Comparison of ENCODE assay signal across 8 cellular contexts in the genomic region with DNA sequence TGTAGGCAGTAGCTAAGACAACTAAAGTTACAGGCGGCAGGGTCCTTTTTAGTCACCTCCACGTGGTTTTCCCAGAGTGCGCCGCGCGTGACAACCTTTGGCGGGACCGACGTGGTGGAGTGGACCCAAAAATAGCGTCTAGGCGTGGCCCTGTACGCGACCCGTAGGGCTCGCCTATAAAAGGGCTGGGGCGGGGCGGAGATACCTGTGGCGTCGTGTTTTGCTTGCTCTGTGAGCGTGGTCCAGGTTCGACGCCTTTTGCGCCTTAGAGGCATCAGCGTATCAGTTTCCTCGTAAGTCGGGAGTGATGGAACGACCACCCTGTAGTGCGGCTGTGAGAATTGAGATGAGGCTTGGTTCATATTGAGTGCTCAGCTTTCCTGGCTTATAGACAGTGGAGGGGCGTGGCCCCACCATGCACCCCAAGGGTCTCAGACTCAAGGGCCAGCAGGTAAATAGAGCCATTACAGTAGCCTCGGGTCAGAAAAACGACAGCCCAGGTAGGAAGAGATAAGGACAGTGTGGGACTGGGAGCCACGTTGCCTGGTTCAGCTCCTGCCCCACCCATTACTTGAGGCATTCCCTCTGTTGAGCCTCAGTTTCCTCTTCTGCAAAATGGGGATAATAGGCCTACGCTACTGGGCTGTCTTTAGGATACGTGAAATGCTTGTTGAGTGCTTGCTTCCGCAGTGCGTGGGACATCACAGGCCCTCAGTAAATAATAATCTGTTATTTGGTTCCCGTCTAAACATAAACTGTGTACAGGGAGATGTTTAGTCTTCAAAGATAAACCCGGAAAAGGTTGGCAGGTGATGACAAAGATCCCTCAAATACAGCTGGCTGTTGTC. TPM values are rescaled to one million over a fixed set of nuclear protein-coding genes. Genes with fewer than 3 reads are reported as not detected.
DNase-seq lines count a peak whose midpoint lies in the region; ATAC-seq and TF ChIP-seq lines count a peak whose summit lies in the region.

No MANE protein-coding gene starts in this region.

- H3K27ac ChIP-seq in foreskin keratinocyte (peak overlapping the region; percentile 98), transverse colon (peak overlapping the region; percentile 93 to 99 (median 98))

- DNase-seq in OCI-M1 (lab: John Stamatoyannopoulos, UW): peak; percentile 100
- DNase-seq in foreskin keratinocyte: peak in 1 of 2 donors; percentile 90
- DNase-seq in osteocyte (ENCODE audit: extremely low spot score, unreplicated experiment): no peak
- peak; percentile 86 for DNase-seq in transverse colon

- ATAC-seq in HG03432 (IDR thresholded peaks at IDR 0.05; ENCODE audit: unreplicated experiment) (peak; percentile 26), foreskin keratinocyte (peak; percentile 1), HG03469 (IDR thresholded peaks at IDR 0.05; ENCODE audit: unreplicated experiment) (no peak)
- peak; percentile 47 for ATAC-seq in activated T-helper 17 cell treated with anti-CD3 and anti-CD28 coated beads, Interleukin-2, amount 50 U/mL, for 72 hours (replicated peaks)

- intact Hi-C loops in transverse colon (cut with DNase I; ENCODE audit: low total_unique reads): loop anchor here (2.0 kb wide), 1 partner anchor 268 kb away; the partner anchor contains the start of gene CDKN2D

- in situ Hi-C loops in transverse colon (cut with MboI; ENCODE audit: low pct_ligation_motif_present in 1 of 4, low pct_unique_long_range_greater_than_20kb in 1 of 4, low sequenced_read_pairs in 3 of 4): no loop called here

- TF ChIP-seq POLR2A in transverse colon (IDR thresholded peaks at IDR 0.05): no peak

- 34 to 90% methylated on average over 5 to 38 of the region's 38 CpGs for WGBS in transverse colon (ENCODE audit: low coverage in 1 of 2), 2 donors

- TF ChIP-seq EP300 in transverse colon (IDR thresholded peaks at IDR 0.05; ENCODE audit: low read depth): no peak

- H3K36me3 ChIP-seq in transverse colon: peaks cover 0 to 9% (median 2%) of the 10 kb centered on the region in 4 donors

- H3K4me3 ChIP-seq in GM12875 (ENCODE audit: low read depth, low read length): peak overlapping the region; percentile 64
- peak overlapping the region in 3 of 4 donors; percentile 56 to 66 (median 63) for H3K4me3 ChIP-seq in transverse colon

- TF ChIP-seq CTCF in GM12875 (IDR thresholded peaks at IDR 0.05; ENCODE audit: borderline replicate concordance, insufficient read depth, low read depth, low read length) (no peak), foreskin keratinocyte (conservative IDR thresholded peaks at IDR 0.05) (no peak), osteocyte (IDR thresholded peaks at IDR 0.05) (no peak), transverse colon (IDR thresholded peaks at IDR 0.05) (peak in 1 of 5 experiments; percentile 7)

- no peaks in the 10 kb centered on the region for H3K27me3 Mint-ChIP-seq in activated T-helper 17 cell treated with anti-CD3 and anti-CD28 coated beads, Interleukin-2, amount 50 U/mL, for 72 hours
- no peaks in the 10 kb centered on the region for H3K27me3 Mint-ChIP-seq in osteocyte (ENCODE audit: unreplicated experiment)

- H3K27me3 ChIP-seq in foreskin keratinocyte (no peaks in the 10 kb centered on the region), transverse colon (no peaks in the 10 kb centered on the region)

- H3K9me3 Mint-ChIP-seq in activated T-helper 17 cell treated with anti-CD3 and anti-CD28 coated beads, Interleukin-2, amount 50 U/mL, for 72 hours: peaks cover 4% of the 10 kb centered on the region
- peaks cover 7% of the 10 kb centered on the region for H3K9me3 Mint-ChIP-seq in osteocyte (ENCODE audit: unreplicated experiment)

- H3K9me3 ChIP-seq in transverse colon: no peaks in the 10 kb centered on the region

- H3K27ac Mint-ChIP-seq in activated T-helper 17 cell treated with anti-CD3 and anti-CD28 coated beads, Interleukin-2, amount 50 U/mL, for 72 hours: peak overlapping the region; percentile 99
- H3K27ac Mint-ChIP-seq in osteocyte (ENCODE audit: unreplicated experiment): peak overlapping the region; percentile 99

- peaks cover 28% of the 10 kb centered on the region for H3K36me3 Mint-ChIP-seq in activated T-helper 17 cell treated with anti-CD3 and anti-CD28 coated beads, Interleukin-2, amount 50 U/mL, for 72 hours (ENCODE audit: low read depth)
- peaks cover 8% of the 10 kb centered on the region for H3K36me3 Mint-ChIP-seq in osteocyte (ENCODE audit: unreplicated experiment)

- H3K4me1 Mint-ChIP-seq in activated T-helper 17 cell treated with anti-CD3 and anti-CD28 coated beads, Interleukin-2, amount 50 U/mL, for 72 hours: peaks cover 6% of the 10 kb centered on the region
- peaks cover 15% of the 10 kb centered on the region for H3K4me1 Mint-ChIP-seq in osteocyte (ENCODE audit: unreplicated experiment)

- H3K4me1 ChIP-seq in foreskin keratinocyte (no peaks in the 10 kb centered on the region), transverse colon (peaks cover 0 to 7% (median 5%) of the 10 kb centered on the region in 4 donors)

- peak overlapping the region; percentile 95 for H3K4me3 Mint-ChIP-seq in activated T-helper 17 cell treated with anti-CD3 and anti-CD28 coated beads, Interleukin-2, amount 50 U/mL, for 72 hours
- H3K4me3 Mint-ChIP-seq in osteocyte (ENCODE audit: unreplicated experiment): peak overlapping the region; percentile 93

RNA-seq across cellular contexts. Expression of gene TMED1, which starts 0.7 kb away (rescaled TPM):
- total RNA-seq in activated T-helper 17 cell treated with anti-CD3 and anti-CD28 coated beads, Interleukin-2, amount 50 U/mL, for 72 hours: 10 to 100 TPM; 17.6 to 20.2 TPM
- 24.1 and 25.8 TPM in 2 replicates for total RNA-seq in foreskin keratinocyte
- 34.3 and 35.0 TPM in 2 replicates for polyA plus RNA-seq in foreskin keratinocyte
- total RNA-seq in osteocyte: 33.6 and 35.5 TPM in 2 replicates
- total RNA-seq in transverse colon: 10 to 100 TPM in 3 of 4 donors, 1 to 10 TPM in 1; 2.8 to 40.4 (median 24.4) TPM

RNA-seq across cellular contexts. Expression of gene C19orf38, which starts 11.5 kb away (rescaled TPM):
- 1 to 10 TPM in 1 of 2 donors, under 1 TPM in 1; 0.48 to 1.7 TPM for total RNA-seq in activated T-helper 17 cell treated with anti-CD3 and anti-CD28 coated beads, Interleukin-2, amount 50 U/mL, for 72 hours
- not detected in 2 replicates for total RNA-seq in foreskin keratinocyte
- polyA plus RNA-seq in foreskin keratinocyte: 0.18 TPM in 1 of 2 replicates, not detected in the other
- 0.27 TPM in 1 of 2 replicates, not detected in the other for total RNA-seq in osteocyte
- 1 to 10 TPM in 1 of 4 donors, under 1 TPM in 2, not detected in 1; 0.79 to 1.8 (median 0.96) TPM for total RNA-seq in transverse colon

RNA-seq across cellular contexts. Expression of gene CARM1, which starts 34.7 kb away (rescaled TPM):
- 10 to 100 TPM; 32.7 to 62.1 TPM for total RNA-seq in activated T-helper 17 cell treated with anti-CD3 and anti-CD28 coated beads, Interleukin-2, amount 50 U/mL, for 72 hours
- total RNA-seq in foreskin keratinocyte (50.6 and 51.3 TPM in 2 replicates), osteocyte (66.7 and 70.8 TPM in 2 replicates), transverse colon (10 to 100 TPM; 24.9 to 47.6 (median 35.6) TPM)
- polyA plus RNA-seq in foreskin keratinocyte: 48.8 and 51.8 TPM in 2 replicates
